33 cellular contexts compared by ENCODE assay signal in the genomic region with DNA sequence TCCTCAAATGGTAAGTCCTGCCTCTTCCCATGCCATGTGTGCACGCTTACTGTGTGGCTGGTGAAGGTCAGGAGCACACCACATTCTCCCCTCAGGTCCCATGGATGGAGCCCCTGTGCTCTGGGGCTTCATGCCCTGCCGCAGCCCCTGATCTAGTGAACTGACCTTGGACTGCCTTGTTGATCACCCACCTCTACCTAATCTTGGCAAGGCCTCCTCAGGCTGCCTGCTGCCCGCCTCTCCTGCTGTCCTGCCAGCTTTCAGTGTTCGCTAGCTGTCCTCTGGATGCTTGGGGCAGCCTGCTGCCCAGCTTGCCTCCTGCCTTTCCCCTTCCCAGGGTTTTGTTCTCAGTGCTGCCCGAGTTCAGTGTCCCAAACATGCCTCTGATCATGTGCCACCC. TPM values are rescaled to one million over a fixed set of nuclear protein-coding genes. Genes with fewer than 3 reads are reported as not detected.
"Had no signal": no experiment of that assay in that cellular context is flagged by ENCODE, and none has a peak within 500 bp of the region (broad histone marks: within the 10 kb centered on the region; RNA-seq: fewer than 3 reads in every experiment).

No MANE protein-coding gene starts in this region.

- H3K27me3 ChIP-seq: brain microvascular endothelial cell, gastrocnemius medialis, uterus had no signal

- H3K4me1 ChIP-seq: gastrocnemius medialis, lower lobe of right lung, uterus had no signal

- H3K27me3 Mint-ChIP-seq: activated CD4-positive, alpha-beta memory T cell treated with anti-CD3 and anti-CD28 coated beads, Interleukin-2, amount 10 ng/mL, durations not matched to agents 7 days and 5 days; activated CD4-positive, alpha-beta T cell treated with anti-CD3 and anti-CD28 coated beads, Interleukin-2, amount 10 ng/mL, durations not matched to agents 7 days and 5 days; activated CD8-positive, alpha-beta memory T cell treated with anti-CD3 and anti-CD28 coated beads, Interleukin-2, amount 10 ng/mL, durations not matched to agents 7 days and 5 days; activated naive CD4-positive, alpha-beta T cell treated with anti-CD3 and anti-CD28 coated beads, Interleukin-2, amount 10 ng/mL, durations not matched to agents 7 days and 5 days; naive thymus-derived CD8-positive, alpha-beta T cell; stimulated activated memory B cell treated with anti-CD40 and anti-IgM and Interleukin-4, amounts not matched to agents 10 μg/mL and 1 μg/mL and 100 μg/mL, for 72 hours; stimulated activated naive CD8-positive, alpha-beta T cell treated with anti-CD3 and anti-CD28 coated beads, Interleukin-15, amount 100 ng/mL, for 72 hours; type B pancreatic cell had no signal

- H3K9me3 Mint-ChIP-seq: activated CD4-positive, alpha-beta memory T cell treated with anti-CD3 and anti-CD28 coated beads, Interleukin-2, amount 10 ng/mL, durations not matched to agents 7 days and 5 days; activated CD4-positive, alpha-beta T cell treated with anti-CD3 and anti-CD28 coated beads, Interleukin-2, amount 10 ng/mL, durations not matched to agents 7 days and 5 days; activated naive CD4-positive, alpha-beta T cell treated with anti-CD3 and anti-CD28 coated beads, Interleukin-2, amount 10 ng/mL, durations not matched to agents 7 days and 5 days; immature natural killer cell; naive thymus-derived CD8-positive, alpha-beta T cell; stimulated activated memory B cell treated with anti-CD40 and anti-IgM and Interleukin-4, amounts not matched to agents 10 μg/mL and 1 μg/mL and 100 μg/mL, for 72 hours; stimulated activated naive CD8-positive, alpha-beta T cell treated with anti-CD3 and anti-CD28 coated beads, Interleukin-15, amount 100 ng/mL, for 72 hours; T-helper 1 cell treated with Interleukin-12 subunit alpha and Interleukin-12 subunit beta and Interleukin-4 antibody, amounts not matched to agents 30 μg/mL and 1 μg/mL, for 36 hours; type B pancreatic cell had no signal

- DNase-seq: activated CD4-positive, alpha-beta memory T cell treated with anti-CD3 and anti-CD28 coated beads, Interleukin-2, amount 10 ng/mL, durations not matched to agents 7 days and 5 days; activated CD4-positive, alpha-beta T cell treated with anti-CD3 and anti-CD28 coated beads, Interleukin-2, amount 10 ng/mL, durations not matched to agents 7 days and 5 days; activated CD4-positive, CD25-positive, alpha-beta regulatory T cell treated with anti-CD3 and anti-CD28 coated beads, Interleukin-2, amount 50 U/mL, for 72 hours; activated CD8-positive, alpha-beta memory T cell treated with anti-CD3 and anti-CD28 coated beads, Interleukin-2, amount 10 ng/mL, durations not matched to agents 7 days and 5 days; activated effector memory CD4-positive, alpha-beta T cell treated with anti-CD3 and anti-CD28 coated beads, Interleukin-2, amount 50 U/mL, for 16 hours; activated naive CD4-positive, alpha-beta T cell treated with anti-CD3 and anti-CD28 coated beads, Interleukin-2, amount 10 ng/mL, durations not matched to agents 7 days and 5 days; amniotic stem cell; brain microvascular endothelial cell; caudate nucleus; gastrocnemius medialis; glutamatergic neuron; hippocampal formation; immature natural killer cell; kidney; lower lobe of right lung; mesenchymal stem cell; naive thymus-derived CD8-positive, alpha-beta T cell; SK-N-SH; stimulated activated CD4-positive, alpha-beta T cell treated with anti-CD3 and anti-CD28 coated beads, Interleukin-4, amount 100 ng/mL, for 24 hours; stimulated activated naive CD8-positive, alpha-beta T cell treated with anti-CD3 and anti-CD28 coated beads, Interleukin-15, amount 100 ng/mL, for 72 hours; substantia nigra; SW 1271; T1000; uterus; WERI-Rb-1 had no signal

- H3K9me3 ChIP-seq: gastrocnemius medialis, lower lobe of right lung, SK-N-SH, uterus had no signal

- H3K27ac ChIP-seq: brain microvascular endothelial cell, gastrocnemius medialis, lower lobe of right lung, skin epidermis, uterus, WERI-Rb-1 had no signal

- H3K9ac ChIP-seq: SK-N-SH had no signal

- H3K4me2 ChIP-seq: SK-N-SH had no signal

- H3K4me1 Mint-ChIP-seq: activated naive CD4-positive, alpha-beta T cell treated with anti-CD3 and anti-CD28 coated beads, Interleukin-2, amount 10 ng/mL, durations not matched to agents 7 days and 5 days; immature natural killer cell; stimulated activated naive CD8-positive, alpha-beta T cell treated with anti-CD3 and anti-CD28 coated beads, Interleukin-15, amount 100 ng/mL, for 72 hours had no signal

- ATAC-seq: activated CD8-positive, alpha-beta memory T cell treated with anti-CD3 and anti-CD28 coated beads, Interleukin-2, amount 10 ng/mL, durations not matched to agents 7 days and 5 days; gastrocnemius medialis; lower lobe of right lung; naive thymus-derived CD8-positive, alpha-beta T cell; sciatic nerve; stimulated activated memory B cell treated with anti-CD40 and anti-IgM and Interleukin-4, amounts not matched to agents 10 μg/mL and 1 μg/mL and 100 μg/mL, for 72 hours; stimulated activated naive CD8-positive, alpha-beta T cell treated with anti-CD3 and anti-CD28 coated beads, Interleukin-15, amount 100 ng/mL, for 72 hours had no signal

- H3K4me3 Mint-ChIP-seq: activated CD4-positive, alpha-beta memory T cell treated with anti-CD3 and anti-CD28 coated beads, Interleukin-2, amount 10 ng/mL, durations not matched to agents 7 days and 5 days; activated CD4-positive, alpha-beta T cell treated with anti-CD3 and anti-CD28 coated beads, Interleukin-2, amount 10 ng/mL, durations not matched to agents 7 days and 5 days; activated CD8-positive, alpha-beta memory T cell treated with anti-CD3 and anti-CD28 coated beads, Interleukin-2, amount 10 ng/mL, durations not matched to agents 7 days and 5 days; activated naive CD4-positive, alpha-beta T cell treated with anti-CD3 and anti-CD28 coated beads, Interleukin-2, amount 10 ng/mL, durations not matched to agents 7 days and 5 days; immature natural killer cell; naive thymus-derived CD8-positive, alpha-beta T cell; stimulated activated memory B cell treated with anti-CD40 and anti-IgM and Interleukin-4, amounts not matched to agents 10 μg/mL and 1 μg/mL and 100 μg/mL, for 72 hours; stimulated activated naive CD8-positive, alpha-beta T cell treated with anti-CD3 and anti-CD28 coated beads, Interleukin-15, amount 100 ng/mL, for 72 hours; T-helper 1 cell treated with Interleukin-12 subunit alpha and Interleukin-12 subunit beta and Interleukin-4 antibody, amounts not matched to agents 30 μg/mL and 1 μg/mL, for 36 hours; type B pancreatic cell had no signal

- H3K27ac Mint-ChIP-seq: activated CD4-positive, alpha-beta memory T cell treated with anti-CD3 and anti-CD28 coated beads, Interleukin-2, amount 10 ng/mL, durations not matched to agents 7 days and 5 days; activated CD4-positive, alpha-beta T cell treated with anti-CD3 and anti-CD28 coated beads, Interleukin-2, amount 10 ng/mL, durations not matched to agents 7 days and 5 days; activated CD8-positive, alpha-beta memory T cell treated with anti-CD3 and anti-CD28 coated beads, Interleukin-2, amount 10 ng/mL, durations not matched to agents 7 days and 5 days; immature natural killer cell; stimulated activated memory B cell treated with anti-CD40 and anti-IgM and Interleukin-4, amounts not matched to agents 10 μg/mL and 1 μg/mL and 100 μg/mL, for 72 hours; type B pancreatic cell had no signal

RNA-seq across cellular contexts. Expression of a gene that starts 44.0 kb away (rescaled TPM):
- total RNA-seq: activated CD4-positive, alpha-beta memory T cell treated with anti-CD3 and anti-CD28 coated beads, Interleukin-2, amount 10 ng/mL, durations not matched to agents 7 days and 5 days; activated CD4-positive, alpha-beta T cell treated with anti-CD3 and anti-CD28 coated beads, Interleukin-2, amount 10 ng/mL, durations not matched to agents 7 days and 5 days; activated CD8-positive, alpha-beta memory T cell treated with anti-CD3 and anti-CD28 coated beads, Interleukin-2, amount 10 ng/mL, durations not matched to agents 7 days and 5 days; astrocyte; epithelial cell of proximal tubule; gastrocnemius medialis; kidney; lower lobe of right lung; naive thymus-derived CD8-positive, alpha-beta T cell; omental fat pad; sciatic nerve; uterus had no signal
